Comparison of ENCODE assay signal across 8 cellular contexts in genomic region chr1:24199291-24199900, GRCh38.
DNase-seq lines count a peak whose midpoint lies in the region; ATAC-seq and TF ChIP-seq lines count a peak whose summit lies in the region.

No MANE protein-coding gene starts in this region.

- no peak for ATAC-seq in HG03354 (IDR thresholded peaks at IDR 0.05; ENCODE audit: poor library complexity, severe bottlenecking, unreplicated experiment)

- no peaks in the 10 kb centered on the region for H3K27me3 ChIP-seq in brain microvascular endothelial cell (replicated peaks)

- TF ChIP-seq CTCF in VCaP (conservative IDR thresholded peaks at IDR 0.05) (peak; percentile 84), brain microvascular endothelial cell (IDR thresholded peaks at IDR 0.05; ENCODE audit: low read depth, low read length, missing control alignments) (peak; percentile 88)

- H3K36me3 ChIP-seq in brain microvascular endothelial cell (replicated peaks), result no peaks in the 10 kb centered on the region

- DNase-seq in NCI-H1436 (lab: John Stamatoyannopoulos, UW), result peak; percentile 69
- DNase-seq in NCI-H1436 treated with DMSO at 0.1 percent for 48 hours (lab: John Stamatoyannopoulos, UW), result no peak
- DNase-seq in NCI-H1694 treated with DMSO at 0.1 percent for 48 hours (lab: John Stamatoyannopoulos, UW), result peak; percentile 43
- peak; percentile 34 for DNase-seq in brain microvascular endothelial cell
- peak; percentile 75 for DNase-seq in islet precursor cell
- DNase-seq in stimulated activated CD4-positive, alpha-beta T cell treated with anti-CD3 and anti-CD28 coated beads, Interleukin-1b, Interleukin-23, amount 100 ng/mL, for 4 hours (ENCODE audit: low read depth in 2 of 2), result peak; percentile 60 to 75

- in situ Hi-C loops in brain microvascular endothelial cell (cut with HindIII; ENCODE audit: low pct_ligation_motif_present, low sequenced_read_pairs), result loop anchor here (10.0 kb wide), 1 partner anchor 195 kb away; no protein-coding TSS in a partner anchor

- H3K4me3 ChIP-seq in brain microvascular endothelial cell (ENCODE audit: low read depth, low read length), result no peak overlapping the region

- H3K27ac ChIP-seq in VCaP (no peak overlapping the region), brain microvascular endothelial cell (no peak overlapping the region)
